Comparison of ENCODE assay signal across 12 cellular contexts in the genomic region with DNA sequence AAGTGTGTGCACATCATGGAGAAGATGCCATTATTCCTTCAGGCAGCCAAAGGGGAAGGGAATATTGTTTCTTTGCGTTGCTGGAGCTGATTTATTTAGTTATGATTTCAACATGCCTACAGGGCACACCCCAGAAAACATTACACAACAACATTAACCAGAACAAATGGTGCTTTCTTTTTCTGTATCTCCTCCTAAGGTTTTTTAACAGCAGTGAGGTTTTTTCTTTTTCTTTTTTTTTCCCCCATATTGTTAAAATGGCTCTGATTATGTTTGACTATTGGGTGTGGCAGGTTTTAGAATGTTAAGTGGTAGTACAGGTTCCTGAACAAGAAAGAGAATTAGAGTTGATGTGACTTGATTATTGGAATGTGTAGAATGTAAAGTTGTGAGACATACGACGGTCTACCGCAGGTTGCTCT.
DNase-seq lines count a peak whose midpoint lies in the region; ATAC-seq, FAIRE-seq and TF ChIP-seq lines count a peak whose summit lies in the region.
"Had no signal": no experiment of that assay in that cellular context is flagged by ENCODE, and none has a peak within 500 bp of the region (broad histone marks: within the 10 kb centered on the region; RNA-seq: fewer than 3 reads in every experiment).

No MANE protein-coding gene starts in this region.

- intact Hi-C loops in gastrocnemius medialis (cut with DNase I; ENCODE audit: low total_unique reads) = no loop called here

- H3K79me2 ChIP-seq in GM23248 (ENCODE audit: insufficient read depth) = no peaks in the 10 kb centered on the region

- FAIRE-seq in RCC 7860 (lab: Jason Lieb, UNC) = no peak

- H3K4me3 ChIP-seq in GM23248 (peak overlapping the region; percentile 45), gastroesophageal sphincter (peak overlapping the region; percentile 22 to 30), gastrocnemius medialis (peak overlapping the region in 1 of 4 donors; percentile 18)
- H3K4me3 ChIP-seq: SJSA1, testis had no signal

- in situ Hi-C loops in GM23248 (cut with MboI) (no loop called here), gastrocnemius medialis (cut with MboI; ENCODE audit: low sequenced_read_pairs in 4 of 4) (no loop called here)

- H3K9me3 ChIP-seq in GM23248 (ENCODE audit: low read depth) = no peaks in the 10 kb centered on the region
- no peaks in the 10 kb centered on the region for H3K9me3 ChIP-seq in gastroesophageal sphincter
- H3K9me3 ChIP-seq in gastrocnemius medialis = no peaks in the 10 kb centered on the region
- H3K9me3 ChIP-seq: SJSA1, testis had no signal

- no peak for TF ChIP-seq POLR2A in gastroesophageal sphincter (IDR thresholded peaks at IDR 0.05)
- TF ChIP-seq POLR2A in gastrocnemius medialis (IDR thresholded peaks at IDR 0.05) = peak in 1 of 2 donors; percentile 9

- H3K27ac ChIP-seq in GM23248 = peak overlapping the region; percentile 51
- no peak overlapping the region for H3K27ac ChIP-seq in RWPE1
- peak overlapping the region in 3 of 4 donors; percentile 63 to 70 (median 63) for H3K27ac ChIP-seq in gastroesophageal sphincter
- peak overlapping the region in 2 of 4 donors; percentile 10 to 27 for H3K27ac ChIP-seq in gastrocnemius medialis
- H3K27ac ChIP-seq: SJSA1, testis had no signal

- H4K20me1 ChIP-seq in GM23248 (ENCODE audit: insufficient read depth) = no peaks in the 10 kb centered on the region

- H3K4me2 ChIP-seq in GM23248 (ENCODE audit: unreplicated experiment) = peak overlapping the region; percentile 76

- CTCF ChIA-PET in RWPE1 (lab: Yijun Ruan, JAX) = interaction anchor here (0.7 kb wide), 1 partner anchor 249 kb away, joined by 4 read pairs; no protein-coding TSS in a partner anchor

- H3K4me1 ChIP-seq in GM23248 (ENCODE audit: insufficient read depth) = peaks cover 17% of the 10 kb centered on the region
- peaks cover 0 to 31% (median 0%) of the 10 kb centered on the region in 3 donors for H3K4me1 ChIP-seq in gastroesophageal sphincter
- peaks cover 4 to 10% of the 10 kb centered on the region in 2 donors for H3K4me1 ChIP-seq in gastrocnemius medialis
- H3K4me1 ChIP-seq: SJSA1, testis had no signal

- no peaks in the 10 kb centered on the region for H3K36me3 ChIP-seq in GM23248 (ENCODE audit: low read depth)
- no peaks in the 10 kb centered on the region for H3K36me3 ChIP-seq in gastroesophageal sphincter
- H3K36me3 ChIP-seq in gastrocnemius medialis = no peaks in the 10 kb centered on the region
- H3K36me3 ChIP-seq: SJSA1 had no signal

- H2AFZ ChIP-seq in GM23248 = peak overlapping the region; percentile 54

- ATAC-seq in gastroesophageal sphincter = peak; percentile 67
- ATAC-seq in gastrocnemius medialis = peak; percentile 75 to 85
- no peak for ATAC-seq in GM21528 (IDR thresholded peaks at IDR 0.05; ENCODE audit: low FRiP score, unreplicated experiment)
- no peak for ATAC-seq in HG02798 (IDR thresholded peaks at IDR 0.05; ENCODE audit: poor library complexity, unreplicated experiment)

- peaks cover 7% of the 10 kb centered on the region; the same call in 1 of the 2 replicates for H3F3A ChIP-seq in GM23248 (ENCODE audit: insufficient read depth)

- no peak for TF ChIP-seq EP300 in gastroesophageal sphincter (IDR thresholded peaks at IDR 0.05)

- 38 to 46% methylated on average over 4 of the region's 4 CpGs for WGBS in GM23248 (ENCODE audit: low coverage in 1 of 2, low lambda C conversion rate in 2 of 2, missing lambda C conversion rate in 2 of 2), 2 experiments
- 70 to 82% methylated on average over 4 of the region's 4 CpGs for WGBS in gastroesophageal sphincter (ENCODE audit: low coverage in 1 of 2), 2 donors

- TF ChIP-seq CTCF in RWPE1 (conservative IDR thresholded peaks at IDR 0.05; ENCODE audit: low read depth) = no peak
- TF ChIP-seq CTCF in gastroesophageal sphincter (IDR thresholded peaks at IDR 0.05) = no peak
- TF ChIP-seq CTCF in gastrocnemius medialis (IDR thresholded peaks at IDR 0.05 in 4 of 5, conservative IDR thresholded peaks at IDR 0.05 in 1 of 5) = no peak

- H3K9ac ChIP-seq in GM23248 = peak overlapping the region; percentile 57

- H3K27me3 ChIP-seq in GM23248 (replicated peaks; ENCODE audit: insufficient read depth) = no peaks in the 10 kb centered on the region
- no peaks in the 10 kb centered on the region for H3K27me3 ChIP-seq in gastroesophageal sphincter
- no peaks in the 10 kb centered on the region for H3K27me3 ChIP-seq in gastrocnemius medialis
- H3K27me3 ChIP-seq: SJSA1, testis had no signal

- H3K9me2 ChIP-seq in GM23248 (ENCODE audit: insufficient read depth) = no peaks in the 10 kb centered on the region

- POLR2A ChIA-PET in RWPE1 (lab: Yijun Ruan, JAX; ENCODE audit: low non-redundant PET) = no interaction called here

- DNase-seq in GM23248 (peak; percentile 66), RWPE1 (ENCODE audit: low spot score) (peak; percentile 63), gastrocnemius medialis (no peak), RCC 7860 (ENCODE audit: low spot score) (no peak), OCI-M2 (lab: John Stamatoyannopoulos, UW; ENCODE audit: unreplicated experiment) (no peak)
- DNase-seq: DND-41, immature natural killer cell, testis had no signal

Comparison
In these comparisons a context has a peak if more than half of its experiments do, and no peak if none do; other contexts are left out.
1. DNase-seq: peak in GM23248 (single experiment) and RWPE1 (single experiment); none in gastrocnemius medialis (0 of 2), RCC 7860 (single experiment) and OCI-M2 (single experiment).
2. ATAC-seq: peak in gastroesophageal sphincter (single experiment) and gastrocnemius medialis (2 of 2); none in GM21528 (single experiment) and HG02798 (single experiment).